In genomic region chr2:150528861-150529801, GRCh38 we compare ENCODE assay signal across 8 cellular contexts. TPM values are rescaled to one million over a fixed set of nuclear protein-coding genes. Genes with fewer than 3 reads are reported as not detected.
DNase-seq lines count a peak whose midpoint lies in the region; ATAC-seq and TF ChIP-seq lines count a peak whose summit lies in the region.

No MANE protein-coding gene starts in this region.

- H3K27me3 ChIP-seq in SJCRH30 (no peaks in the 10 kb centered on the region), tibial artery (no peaks in the 10 kb centered on the region)

- POLR2A ChIA-PET in activated CD4-positive, alpha-beta memory T cell treated with anti-CD3 and anti-CD28 coated beads, Interleukin-2, amount 10 ng/mL, durations not matched to agents 7 days and 5 days (lab: Charles Lee), result no interaction called here

- intact Hi-C loops in tibial artery (cut with DNase I; ENCODE audit: low total_unique reads), result no loop called here

- H3K27ac Mint-ChIP-seq in activated CD4-positive, alpha-beta memory T cell treated with anti-CD3 and anti-CD28 coated beads, Interleukin-2, amount 10 ng/mL, durations not matched to agents 7 days and 5 days, result no peak overlapping the region

- ATAC-seq in GM18907 (IDR thresholded peaks at IDR 0.05; ENCODE audit: unreplicated experiment), result peak; percentile 98
- ATAC-seq in HG02981 (IDR thresholded peaks at IDR 0.05; ENCODE audit: unreplicated experiment), result peak; percentile 88

- CTCF ChIA-PET in activated CD4-positive, alpha-beta memory T cell treated with anti-CD3 and anti-CD28 coated beads, Interleukin-2, amount 10 ng/mL, durations not matched to agents 7 days and 5 days (lab: Charles Lee), result no interaction called here

- no peaks in the 10 kb centered on the region for H3K4me1 Mint-ChIP-seq in activated CD4-positive, alpha-beta memory T cell treated with anti-CD3 and anti-CD28 coated beads, Interleukin-2, amount 10 ng/mL, durations not matched to agents 7 days and 5 days

- no peak for TF ChIP-seq CTCF in tibial artery (IDR thresholded peaks at IDR 0.05)
- no peak for TF ChIP-seq CTCF in GM10266 (IDR thresholded peaks at IDR 0.05; ENCODE audit: control insufficient read depth, insufficient read depth, low read depth, missing control alignments)

- H3K9me3 ChIP-seq in SJCRH30 (replicated peaks) (no peaks in the 10 kb centered on the region), tibial artery (no peaks in the 10 kb centered on the region)

- H3K4me1 ChIP-seq in SJCRH30 (peaks cover 9% of the 10 kb centered on the region; the same call in 1 of the 2 replicates), tibial artery (peaks cover 0 to 9% (median 0%) of the 10 kb centered on the region in 4 donors)

- no peak overlapping the region for H3K27ac ChIP-seq in SJCRH30
- H3K27ac ChIP-seq in tibial artery, result no peak overlapping the region

- no peak overlapping the region for H3K4me3 Mint-ChIP-seq in activated CD4-positive, alpha-beta memory T cell treated with anti-CD3 and anti-CD28 coated beads, Interleukin-2, amount 10 ng/mL, durations not matched to agents 7 days and 5 days

- no peaks in the 10 kb centered on the region for H3K36me3 ChIP-seq in SJCRH30
- no peaks in the 10 kb centered on the region for H3K36me3 ChIP-seq in tibial artery

- no peaks in the 10 kb centered on the region for H3K27me3 Mint-ChIP-seq in activated CD4-positive, alpha-beta memory T cell treated with anti-CD3 and anti-CD28 coated beads, Interleukin-2, amount 10 ng/mL, durations not matched to agents 7 days and 5 days

- DNase-seq in SJCRH30, result peak in 1 of 2 experiments; percentile 13
- peak; percentile 50 for DNase-seq in myocyte (ENCODE audit: low read depth)
- no peak for DNase-seq in tibial artery
- no peak for DNase-seq in effector CD8-positive, alpha-beta T cell (lab: John Stamatoyannopoulos, UW)
- no peak for DNase-seq in GM10266 (ENCODE audit: extremely low spot score)
- no peak for DNase-seq in activated CD4-positive, alpha-beta memory T cell treated with anti-CD3 and anti-CD28 coated beads, Interleukin-2, amount 10 ng/mL, durations not matched to agents 7 days and 5 days

- H3K4me3 ChIP-seq in SJCRH30 (peak overlapping the region; percentile 7; the same call in 1 of the 2 replicates), tibial artery (no peak overlapping the region)

- no peaks in the 10 kb centered on the region for H3K36me3 Mint-ChIP-seq in activated CD4-positive, alpha-beta memory T cell treated with anti-CD3 and anti-CD28 coated beads, Interleukin-2, amount 10 ng/mL, durations not matched to agents 7 days and 5 days (ENCODE audit: low read depth)

- H3K9me3 Mint-ChIP-seq in activated CD4-positive, alpha-beta memory T cell treated with anti-CD3 and anti-CD28 coated beads, Interleukin-2, amount 10 ng/mL, durations not matched to agents 7 days and 5 days, result no peaks in the 10 kb centered on the region

RNA-seq across cellular contexts. Expression of gene RND3, which starts 41.7 kb away (rescaled TPM):
- 31.7 and 43.4 TPM in 2 replicates for total RNA-seq in SJCRH30 (2014; rRNA removed; shearing (Covaris generic))
- total RNA-seq in myocyte, result 68.6 and 88.8 TPM in 2 replicates
- 45.2 TPM for polyA plus RNA-seq in myocyte (2012)
- total RNA-seq in activated CD4-positive, alpha-beta memory T cell treated with anti-CD3 and anti-CD28 coated beads, Interleukin-2, amount 10 ng/mL, durations not matched to agents 7 days and 5 days, result not detected

Comparison
In these comparisons a context has a peak if more than half of its experiments do, and no peak if none do; other contexts are left out.
1. RNA of gene RND3, which starts 41.7 kb away (total RNA-seq): 68.6 to 88.8 TPM in myocyte and 31.7 to 43.4 TPM in SJCRH30; not detected in activated CD4-positive, alpha-beta memory T cell treated with anti-CD3 and anti-CD28 coated beads, Interleukin-2, amount 10 ng/mL, durations not matched to agents 7 days and 5 days; every median in the first group is over 10 times any median in the second.